In genomic region chr10:3525832-3526449, GRCh38 we compare ENCODE assay signal across 8 cellular contexts.
DNase-seq lines count a peak whose midpoint lies in the region; ATAC-seq and TF ChIP-seq lines count a peak whose summit lies in the region.

No MANE protein-coding gene starts in this region.

- DNase-seq in Caki2 (ENCODE audit: low read depth): peak; percentile 89
- peak; percentile 75 for DNase-seq in RWPE2 (ENCODE audit: low spot score)
- DNase-seq in fibroblast of the conjunctiva (ENCODE audit: low read depth): peak; percentile 94
- DNase-seq in NCI-H1436 treated with DMSO at 0.1 percent for 48 hours (lab: John Stamatoyannopoulos, UW): no peak
- DNase-seq in cerebellum (ENCODE audit: low spot score): no peak
- no peak for DNase-seq in NK-92 (lab: John Stamatoyannopoulos, UW; ENCODE audit: unreplicated experiment)

- in situ Hi-C loops in Caki2 (cut with HindIII; ENCODE audit: low pct_unique_long_range_greater_than_20kb, low sequenced_read_pairs): no loop called here

- no peaks in the 10 kb centered on the region for H3K9me3 ChIP-seq in RWPE2 (ENCODE audit: severe bottlenecking)

- H3K4me1 ChIP-seq in RWPE2 (ENCODE audit: insufficient read depth, poor library complexity, severe bottlenecking): peaks cover 9% of the 10 kb centered on the region
- H3K4me1 ChIP-seq in rectal smooth muscle tissue (ENCODE audit: control insufficient read depth, insufficient read depth, low read length): peaks cover 11% of the 10 kb centered on the region

- no peak overlapping the region for H3K9ac ChIP-seq in rectal smooth muscle tissue (ENCODE audit: low read length)

- no peaks in the 10 kb centered on the region for H3K27me3 ChIP-seq in RWPE2 (ENCODE audit: insufficient read depth, poor library complexity, severe bottlenecking)
- H3K27me3 ChIP-seq in rectal smooth muscle tissue (ENCODE audit: control insufficient read depth, insufficient read depth, low read length): no peaks in the 10 kb centered on the region

- H3K36me3 ChIP-seq in RWPE2 (ENCODE audit: low read depth): no peaks in the 10 kb centered on the region
- H3K36me3 ChIP-seq in rectal smooth muscle tissue (ENCODE audit: control insufficient read depth, insufficient read depth, low read length): no peaks in the 10 kb centered on the region

- H3K27ac ChIP-seq in RWPE2 (ENCODE audit: poor library complexity, severe bottlenecking) (no peak overlapping the region), rectal smooth muscle tissue (ENCODE audit: low read depth, low read length) (peak overlapping the region; percentile 74)

- H3K4me3 ChIP-seq in RWPE2 (ENCODE audit: severe bottlenecking): no peak overlapping the region
- no peak overlapping the region for H3K4me3 ChIP-seq in rectal smooth muscle tissue (ENCODE audit: low read length)

- ATAC-seq in RWPE2 (ENCODE audit: low read depth): peak; percentile 99
- no peak for ATAC-seq in GM18907 (IDR thresholded peaks at IDR 0.05; ENCODE audit: unreplicated experiment)

- TF ChIP-seq CTCF in RWPE2 (IDR thresholded peaks at IDR 0.05; ENCODE audit: poor library complexity, severe bottlenecking): no peak

Comparison
In these comparisons a context has a peak if more than half of its experiments do, and no peak if none do; other contexts are left out.
1. DNase-seq: peak in Caki2 (single experiment), RWPE2 (single experiment) and fibroblast of the conjunctiva (single experiment); none in NCI-H1436 treated with DMSO at 0.1 percent for 48 hours (single experiment), cerebellum (single experiment) and NK-92 (single experiment).